Comparison of ENCODE assay signal across 29 cellular contexts in genomic region chr3:180789774-180790173, GRCh38.
"Had no signal": no experiment of that assay in that cellular context is flagged by ENCODE, and none has a peak within 500 bp of the region (broad histone marks: within the 10 kb centered on the region; RNA-seq: fewer than 3 reads in every experiment).

No MANE protein-coding gene starts in this region.

- H3K4me2 ChIP-seq: hepatocyte had no signal

- ATAC-seq: activated CD4-positive, CD25-positive, alpha-beta regulatory T cell treated with anti-CD3 and anti-CD28 coated beads, Interleukin-2, amount 50 U/mL, for 24 hours; activated CD8-positive, alpha-beta T cell treated with anti-CD3 and anti-CD28 coated beads, Interleukin-2, amount 10 ng/mL, durations not matched to agents 7 days and 5 days; activated naive CD4-positive, alpha-beta T cell treated with anti-CD3 and anti-CD28 coated beads, Interleukin-2, amount 50 U/mL, for 72 hours; activated T-cell treated with anti-CD3 and anti-CD28 coated beads, Interleukin-2, amount 50 U/mL, for 72 hours; gastroesophageal sphincter; heart right ventricle had no signal

- H3K36me3 ChIP-seq: ascending aorta, breast epithelium, cardiac muscle cell, colonic mucosa, esophagus squamous epithelium, gastroesophageal sphincter, heart right ventricle, WERI-Rb-1 had no signal

- H3K79me2 ChIP-seq: hepatocyte had no signal

- H3K4me3 ChIP-seq: ascending aorta, breast epithelium, cardiac muscle cell, colonic mucosa, esophagus squamous epithelium, gastroesophageal sphincter, heart right ventricle, hepatocyte had no signal

- H3K4me1 ChIP-seq: ascending aorta, breast epithelium, colonic mucosa, esophagus squamous epithelium, gastroesophageal sphincter, heart right ventricle had no signal

- H3K27ac ChIP-seq: ascending aorta, breast epithelium, cardiac muscle cell, colonic mucosa, epithelial cell of prostate, esophagus squamous epithelium, gastroesophageal sphincter, heart right ventricle, hepatocyte, WERI-Rb-1 had no signal

- H3K27me3 ChIP-seq: ascending aorta, breast epithelium, cardiac muscle cell, colonic mucosa, esophagus squamous epithelium, gastroesophageal sphincter, heart right ventricle, hepatocyte had no signal

- DNase-seq: activated B cell treated with CpG ODN at 0.5 μM for 24 hours; activated CD4-positive, alpha-beta memory T cell treated with anti-CD3 and anti-CD28 coated beads for 36 hours; activated CD4-positive, alpha-beta T cell treated with anti-CD3 and anti-CD28 coated beads, Interleukin-2, amount 10 ng/mL, durations not matched to agents 24 days and 14 days; activated CD8-positive, alpha-beta memory T cell treated with anti-CD3 and anti-CD28 coated beads, Interleukin-2, amount 50 U/mL, for 48 hours; activated CD8-positive, alpha-beta T cell treated with anti-CD3 and anti-CD28 coated beads, Interleukin-2, amount 10 ng/mL, durations not matched to agents 7 days and 5 days; activated gamma-delta T cell; activated naive CD4-positive, alpha-beta T cell; activated naive CD4-positive, alpha-beta T cell treated with anti-CD3 and anti-CD28 coated beads, Interleukin-2, amount 10 ng/mL, durations not matched to agents 7 days and 5 days; activated naive CD8-positive, alpha-beta T cell treated with anti-CD3 and anti-CD28 coated beads, Interleukin-2, amount 10 ng/mL, durations not matched to agents 7 days and 5 days; activated T-cell treated with anti-CD3 and anti-CD28 coated beads for 4 hours; activated T-cell treated with anti-CD3 and anti-CD28 coated beads, Interleukin-2, amount 50 U/mL, for 24 hours; activated T-cell treated with anti-CD3 and anti-CD28 coated beads, Interleukin-2, amount 50 U/mL, for 72 hours; central memory CD4-positive, alpha-beta T cell; cerebellar nuclear complex; colonic mucosa; effector CD8-positive, alpha-beta T cell; esophagus squamous epithelium; foreskin melanocyte; heart right ventricle; T1000; WERI-Rb-1 had no signal

- H2AFZ ChIP-seq: hepatocyte had no signal

- H3K9me3 ChIP-seq: ascending aorta, breast epithelium, colonic mucosa, esophagus squamous epithelium, gastroesophageal sphincter, heart right ventricle had no signal
